Comparison of ENCODE assay signal across 31 cellular contexts in the genomic region with DNA sequence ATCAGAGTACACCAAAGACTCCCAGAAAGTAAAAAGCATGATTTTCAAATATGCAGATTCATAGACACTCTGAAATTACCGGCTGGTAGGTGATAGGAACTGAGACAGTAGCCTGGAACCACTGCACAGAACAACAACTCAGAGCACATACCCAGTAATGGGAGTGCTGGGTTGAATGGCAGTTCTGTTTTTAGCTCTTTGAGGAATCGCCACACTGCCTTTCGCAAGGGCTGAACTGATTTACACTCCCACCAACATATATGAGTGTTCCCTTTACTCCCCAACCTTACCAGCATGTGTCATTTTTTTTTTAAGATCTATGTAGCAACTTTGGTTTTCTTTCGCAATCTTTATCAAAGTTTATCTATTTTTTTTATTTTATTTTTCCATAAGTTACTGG.
"Had no signal": no experiment of that assay in that cellular context is flagged by ENCODE, and none has a peak within 500 bp of the region (broad histone marks: within the 10 kb centered on the region; RNA-seq: fewer than 3 reads in every experiment).

No MANE protein-coding gene starts in this region.

- H3K27me3 Mint-ChIP-seq: naive B cell, progenitor cell of endocrine pancreas, type B pancreatic cell had no signal

- H3K36me3 Mint-ChIP-seq: mesothelial cell of epicardium; naive B cell; neural progenitor cell; stimulated activated effector memory CD8-positive, alpha-beta T cell treated with anti-CD3 and anti-CD28 coated beads, Interleukin-12 subunit alpha, Interleukin-12 subunit beta, amount 100 ng/mL, for 72 hours; type B pancreatic cell had no signal

- H3K36me3 ChIP-seq: esophagus muscularis mucosa, gastroesophageal sphincter, heart right ventricle, left ventricle myocardium inferior, neural progenitor cell, tibial artery had no signal

- DNase-seq: cerebellar nuclear complex; cortex of kidney; effector memory CD4-positive, alpha-beta T cell; foreskin keratinocyte; glutamatergic neuron; heart right ventricle; hippocampal formation; islet precursor cell; kidney glomerular epithelial cell; left colon; left ventricle myocardium inferior; mesenchymal stem cell; mucosa of descending colon; naive B cell; stimulated activated CD4-positive, alpha-beta T cell treated with anti-CD3 and anti-CD28 coated beads, Interleukin-2, amount 100 ng/mL, for 24 hours; stimulated activated CD4-positive, alpha-beta T cell treated with anti-CD3 and anti-CD28 coated beads, Interleukin-4, amount 100 ng/mL, for 24 hours; stimulated activated naive CD4-positive, alpha-beta T cell treated with Interleukin-2 at 50 U/mL for 16 hours; substantia nigra; testis; tibial artery had no signal

- H3K27ac ChIP-seq: esophagus muscularis mucosa, foreskin keratinocyte, gastroesophageal sphincter, heart right ventricle, left ventricle myocardium inferior, neural progenitor cell, parathyroid adenoma, testis, tibial artery had no signal

- ATAC-seq: foreskin keratinocyte; gastroesophageal sphincter; heart right ventricle; left colon; mucosa of descending colon; sciatic nerve; stimulated activated effector memory CD8-positive, alpha-beta T cell treated with anti-CD3 and anti-CD28 coated beads, Interleukin-12 subunit alpha, Interleukin-12 subunit beta, amount 100 ng/mL, for 72 hours had no signal

- H3K4me3 ChIP-seq: esophagus muscularis mucosa, gastroesophageal sphincter, heart right ventricle, left ventricle myocardium inferior, lung, mucosa of descending colon, neural progenitor cell, testis, tibial artery had no signal

- H3K4me1 Mint-ChIP-seq: mesothelial cell of epicardium; naive B cell; nephron; neural progenitor cell; stimulated activated effector memory CD8-positive, alpha-beta T cell treated with anti-CD3 and anti-CD28 coated beads, Interleukin-12 subunit alpha, Interleukin-12 subunit beta, amount 100 ng/mL, for 72 hours had no signal

- H3K4me3 Mint-ChIP-seq: mesothelial cell of epicardium; naive B cell; nephron; neural progenitor cell; stimulated activated effector memory CD8-positive, alpha-beta T cell treated with anti-CD3 and anti-CD28 coated beads, Interleukin-12 subunit alpha, Interleukin-12 subunit beta, amount 100 ng/mL, for 72 hours; type B pancreatic cell had no signal

- H3K9me3 Mint-ChIP-seq: nephron, neural progenitor cell, type B pancreatic cell had no signal

- H3K9me3 ChIP-seq: esophagus muscularis mucosa, gastroesophageal sphincter, testis had no signal

- H3K27ac Mint-ChIP-seq: mesothelial cell of epicardium; naive B cell; nephron; neural progenitor cell; progenitor cell of endocrine pancreas; stimulated activated effector memory CD8-positive, alpha-beta T cell treated with anti-CD3 and anti-CD28 coated beads, Interleukin-12 subunit alpha, Interleukin-12 subunit beta, amount 100 ng/mL, for 72 hours; type B pancreatic cell had no signal

- H3K4me1 ChIP-seq: esophagus muscularis mucosa, foreskin keratinocyte, gastroesophageal sphincter, left ventricle myocardium inferior, neural progenitor cell, parathyroid adenoma, testis, tibial artery had no signal

- H3K27me3 ChIP-seq: esophagus muscularis mucosa, foreskin keratinocyte, gastroesophageal sphincter, heart right ventricle, neural progenitor cell, testis, tibial artery had no signal
